ENCODE assay signal across 8 cellular contexts in genomic region chr10:69093933-69094332, GRCh38. TPM values are rescaled to one million over a fixed set of nuclear protein-coding genes. Genes with fewer than 3 reads are reported as not detected.
A peak's percentile ranks its signal among the peaks of the same experiment; 100 is the strongest.
DNase-seq lines count a peak whose midpoint lies in the region; ATAC-seq and TF ChIP-seq lines count a peak whose summit lies in the region.

No MANE protein-coding gene starts in this region.

- H3K36me3 ChIP-seq in adipocyte (ENCODE audit: control insufficient read depth, insufficient read depth, low read length, severe bottlenecking) = no peaks in the 10 kb centered on the region
- H3K36me3 ChIP-seq in Peyer's patch = peaks cover 0 to 5% (median 0%) of the 10 kb centered on the region in 3 donors

- H3K27ac ChIP-seq in HL-60 (replicated peaks) (peak overlapping the region; percentile 99), Peyer's patch (no peak overlapping the region)

- TF ChIP-seq CTCF in CD14-positive monocyte (IDR thresholded peaks at IDR 0.05) (no peak), HL-60 (IDR thresholded peaks at IDR 0.05; ENCODE audit: insufficient read depth, low read length) (no peak), Peyer's patch (IDR thresholded peaks at IDR 0.05) (no peak)

- H3K4me3 ChIP-seq in HL-60 (replicated peaks; ENCODE audit: insufficient read depth, low read length) (peak overlapping the region; percentile 55), adipocyte (ENCODE audit: low read length) (no peak overlapping the region), Peyer's patch (no peak overlapping the region)

- no peaks in the 10 kb centered on the region for H3K27me3 ChIP-seq in HL-60 (ENCODE audit: insufficient read depth, poor library complexity, severe bottlenecking)
- no peaks in the 10 kb centered on the region for H3K27me3 ChIP-seq in adipocyte (replicated peaks; ENCODE audit: control insufficient read depth, insufficient read depth, low read length)
- H3K27me3 ChIP-seq in Peyer's patch = no peaks in the 10 kb centered on the region

- H3K4me1 ChIP-seq in adipocyte (ENCODE audit: control insufficient read depth, insufficient read depth, low read length) = peaks cover 23% of the 10 kb centered on the region
- H3K4me1 ChIP-seq in Peyer's patch = no peaks in the 10 kb centered on the region

- H3K27me3 Mint-ChIP-seq in CD14-positive monocyte (ENCODE audit: low read depth in 3 of 3) = peaks cover 0 to 2% (median 2%) of the 10 kb centered on the region in 3 donors

- H3K4me1 Mint-ChIP-seq in CD14-positive monocyte = peaks cover 53% of the 10 kb centered on the region

- H3K9me3 ChIP-seq in adipocyte (ENCODE audit: control insufficient read depth, low read length) (no peaks in the 10 kb centered on the region), Peyer's patch (no peaks in the 10 kb centered on the region)

- DNase-seq in CD14-positive monocyte (ENCODE audit: low spot score) = no peak
- DNase-seq in HL-60 (ENCODE audit: low read depth in 1 of 2, low spot score in 1 of 2) = no peak
- peak; percentile 31 for DNase-seq in adipocyte (ENCODE audit: low read depth)
- DNase-seq in left lobe of liver (ENCODE audit: low spot score) = no peak
- no peak for DNase-seq in stimulated activated CD4-positive, alpha-beta T cell treated with anti-CD3 and anti-CD28 coated beads, Interleukin-15, amount 100 ng/mL, for 24 hours
- no peak for DNase-seq in Peyer's patch

- no peak for TF ChIP-seq POLR2A in Peyer's patch (IDR thresholded peaks at IDR 0.05)

- peaks cover 0 to 11% (median 2%) of the 10 kb centered on the region in 7 donors for H3K9me3 Mint-ChIP-seq in CD14-positive monocyte

- H3K4me3 Mint-ChIP-seq in CD14-positive monocyte = peak overlapping the region; percentile 16 to 99

- ATAC-seq in left lobe of liver (peak; percentile 45), HG03025 (IDR thresholded peaks at IDR 0.05; ENCODE audit: low FRiP score, unreplicated experiment) (no peak), HG02763 (IDR thresholded peaks at IDR 0.05; ENCODE audit: unreplicated experiment) (no peak)

- H3K27ac Mint-ChIP-seq in CD14-positive monocyte = peak overlapping the region; percentile 83 to 100 (median 98)

- peaks cover 83 to 90% of the 10 kb centered on the region in 2 donors for H3K36me3 Mint-ChIP-seq in CD14-positive monocyte

- intact Hi-C loops in CD14-positive monocyte (cut with micrococcal nuclease) = loop anchor here (1.0 to 5.0 kb wide), 2 partner anchors 7 to 87 kb away; no protein-coding TSS in a partner anchor

- H3K9ac ChIP-seq in adipocyte (ENCODE audit: low read length) = no peak overlapping the region

RNA-seq across cellular contexts. Expression of gene SRGN, which starts 6.0 kb away (rescaled TPM):
- 1,000 to 10,000 TPM; 1,724 to 1,859 TPM for polyA plus RNA-seq in CD14-positive monocyte
- total RNA-seq in left lobe of liver (29.1 TPM), Peyer's patch (100 to 1,000 TPM in 1 of 4 donors, 10 to 100 TPM in 3; 19.4 to 113 (median 28.1) TPM)

RNA-seq across cellular contexts. Expression of gene VPS26A, which starts 30.0 kb away (rescaled TPM):
- 10 to 100 TPM; 42.1 to 58.3 TPM for polyA plus RNA-seq in CD14-positive monocyte
- total RNA-seq in left lobe of liver = 15.1 TPM
- total RNA-seq in Peyer's patch = 10 to 100 TPM; 18.1 to 71.0 (median 24.8) TPM
